In the genomic region with DNA sequence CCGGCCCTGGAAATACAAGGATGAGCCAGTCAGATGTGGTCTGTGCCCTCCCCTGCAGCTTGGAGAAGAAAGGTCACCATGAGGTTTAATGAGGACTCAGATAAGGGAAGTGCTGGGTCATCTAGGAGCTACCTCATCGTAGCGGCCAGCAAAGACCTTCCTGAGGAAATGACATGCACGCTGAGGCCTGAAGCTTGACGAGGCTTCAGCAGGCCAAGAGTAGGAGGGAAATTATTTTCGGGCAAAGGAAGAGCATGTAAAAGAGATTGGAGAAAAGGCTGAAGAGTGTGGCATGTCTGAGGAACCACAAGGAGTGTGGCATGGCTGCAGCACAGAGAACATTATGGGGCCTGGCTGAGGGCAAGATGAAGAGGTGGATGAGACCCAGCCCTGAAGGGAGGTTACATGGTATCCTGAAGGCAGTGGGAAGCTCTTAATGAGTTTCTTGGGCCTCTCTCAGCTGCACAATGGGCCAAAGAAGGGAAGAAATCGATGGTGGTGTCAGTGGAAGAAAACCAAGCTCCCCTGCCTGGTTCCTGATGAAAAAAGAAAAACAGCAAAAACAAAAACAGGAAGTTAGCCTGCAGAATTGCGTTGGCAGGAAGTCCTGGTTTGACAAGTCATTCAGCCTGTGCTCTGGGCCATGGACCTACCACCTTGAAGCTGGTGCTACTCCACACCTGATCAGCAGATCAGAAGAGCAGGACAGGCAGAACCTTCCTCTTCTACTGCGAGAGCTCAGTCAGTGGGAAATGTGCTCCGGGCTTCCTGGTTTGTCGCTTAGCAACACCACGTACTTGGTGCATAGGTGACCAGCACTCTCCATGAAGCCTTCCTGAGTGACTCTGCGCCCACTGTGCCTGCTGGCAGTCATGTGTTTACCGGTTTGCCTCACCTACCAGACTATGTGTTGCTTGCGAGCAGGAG, we compare ENCODE assay signal across 8 cellular contexts.
DNase-seq lines count a peak whose midpoint lies in the region; ATAC-seq and TF ChIP-seq lines count a peak whose summit lies in the region.

No MANE protein-coding gene starts in this region.

- H3K79me2 ChIP-seq in GM23248 (ENCODE audit: insufficient read depth) = no peaks in the 10 kb centered on the region
- H3K79me2 ChIP-seq in H9 (ENCODE audit: insufficient read depth, low read length) = no peaks in the 10 kb centered on the region

- peaks cover 23 to 69% (median 42%) of the 10 kb centered on the region in 4 donors for H3K4me1 Mint-ChIP-seq in CD4-positive, alpha-beta memory T cell
- H3K4me1 Mint-ChIP-seq in endothelial cell (ENCODE audit: unreplicated experiment) (peaks cover 33% of the 10 kb centered on the region), H9 (peaks cover 13 to 17% of the 10 kb centered on the region in 2 experiments)

- H3K27me3 Mint-ChIP-seq in CD4-positive, alpha-beta memory T cell = no peaks in the 10 kb centered on the region
- H3K27me3 Mint-ChIP-seq in endothelial cell (ENCODE audit: unreplicated experiment) (peaks cover 2% of the 10 kb centered on the region), H9 (ENCODE audit: low read depth) (no peaks in the 10 kb centered on the region; the same call in none of the 2 replicates)

- no peaks in the 10 kb centered on the region for H3K9me3 ChIP-seq in CD4-positive, alpha-beta memory T cell (ENCODE audit: control insufficient read depth in 1 of 2, low read length in 2 of 2)
- no peaks in the 10 kb centered on the region for H3K9me3 ChIP-seq in GM23248 (ENCODE audit: low read depth)
- H3K9me3 ChIP-seq in H9 (ENCODE audit: control insufficient read depth, low read depth, low read length) = no peaks in the 10 kb centered on the region

- no peak overlapping the region for H4K91ac ChIP-seq in H9 (ENCODE audit: insufficient read length, low read depth, low read length)

- no peak overlapping the region for H3K18ac ChIP-seq in H9 (ENCODE audit: insufficient read length, low read depth, low read length)

- H3K79me1 ChIP-seq in H9 (ENCODE audit: insufficient read depth, low read depth, low read length, poor library complexity, severe bottlenecking) = no peaks in the 10 kb centered on the region

- no peaks in the 10 kb centered on the region for H3K36me3 Mint-ChIP-seq in CD4-positive, alpha-beta memory T cell
- no peaks in the 10 kb centered on the region for H3K36me3 Mint-ChIP-seq in endothelial cell (ENCODE audit: low read depth, unreplicated experiment)
- H3K36me3 Mint-ChIP-seq in H9 (ENCODE audit: insufficient read depth in 1 of 3, low read depth in 3 of 3) = peaks cover 0 to 2% (median 0%) of the 10 kb centered on the region in 3 experiments; a peak in 1 of 7 replicates

- ATAC-seq in GM19397 (IDR thresholded peaks at IDR 0.05; ENCODE audit: unreplicated experiment) = peak; percentile 82
- ATAC-seq in activated CD4-positive, CD25-positive, alpha-beta regulatory T cell treated with anti-CD3 and anti-CD28 coated beads, Interleukin-2, amount 50 U/mL, for 24 hours = peak; percentile 90 to 94

- TF ChIP-seq CTCF in endothelial cell (IDR thresholded peaks at IDR 0.05; ENCODE audit: unreplicated experiment) (no peak), H9 (conservative IDR thresholded peaks at IDR 0.05) (no peak)

- H2BK12ac ChIP-seq in H9 (ENCODE audit: insufficient read length, low read depth, low read length) = no peak overlapping the region

- no peak overlapping the region for H4K8ac ChIP-seq in H9 (replicated peaks; ENCODE audit: insufficient read length, low read depth, low read length)

- H3K14ac ChIP-seq in H9 (ENCODE audit: insufficient read depth, low read length) = no peak overlapping the region

- H3K9me2 ChIP-seq in GM23248 (ENCODE audit: insufficient read depth) = no peaks in the 10 kb centered on the region

- peak overlapping the region; percentile 82 to 92 (median 88) for H3K27ac Mint-ChIP-seq in CD4-positive, alpha-beta memory T cell
- H3K27ac Mint-ChIP-seq in endothelial cell (ENCODE audit: unreplicated experiment) (peak overlapping the region; percentile 97), H9 (no peak overlapping the region; a peak in 2 of 7 replicates)

- H3K23ac ChIP-seq in H9 (ENCODE audit: insufficient read length, low read depth, low read length) = no peak overlapping the region

- no peak overlapping the region for H2BK20ac ChIP-seq in H9 (ENCODE audit: low read depth, low read length, poor library complexity, severe bottlenecking)

- H3K27me3 ChIP-seq in CD4-positive, alpha-beta memory T cell (ENCODE audit: insufficient read depth, low read length) = no peaks in the 10 kb centered on the region
- no peaks in the 10 kb centered on the region; the same call in 1 of the 2 replicates for H3K27me3 ChIP-seq in GM23248 (replicated peaks; ENCODE audit: insufficient read depth)
- H3K27me3 ChIP-seq in H9 (ENCODE audit: insufficient read depth, low read length) = no peaks in the 10 kb centered on the region

- H3K4me2 ChIP-seq in GM23248 (ENCODE audit: unreplicated experiment) (no peak overlapping the region), H9 (ENCODE audit: insufficient read depth, insufficient read length, low read length) (no peak overlapping the region)

- H3K9ac ChIP-seq in GM23248 = no peak overlapping the region
- no peak overlapping the region for H3K9ac ChIP-seq in H9 (ENCODE audit: extremely low read depth, insufficient read length, low read length)

- H3K23me2 ChIP-seq in H9 (ENCODE audit: insufficient read length, low read depth, low read length, poor library complexity, severe bottlenecking) = no peaks in the 10 kb centered on the region

- H4K20me1 ChIP-seq in GM23248 (ENCODE audit: insufficient read depth) (no peaks in the 10 kb centered on the region), H9 (ENCODE audit: control insufficient read depth, insufficient read depth, insufficient read length) (no peaks in the 10 kb centered on the region)

- H3K4ac ChIP-seq in H9 (ENCODE audit: low read depth, low read length) = no peak overlapping the region

- peak overlapping the region in 1 of 2 donors; percentile 1 for H3K4me3 ChIP-seq in CD4-positive, alpha-beta memory T cell (ENCODE audit: low read length in 2 of 2)
- no peak overlapping the region for H3K4me3 ChIP-seq in Jurkat, Clone E6-1 (ENCODE audit: low read length)
- no peak overlapping the region for H3K4me3 ChIP-seq in GM23248

- no peaks in the 10 kb centered on the region for H3K36me3 ChIP-seq in CD4-positive, alpha-beta memory T cell (ENCODE audit: insufficient read depth, low read length)
- no peaks in the 10 kb centered on the region for H3K36me3 ChIP-seq in GM23248 (ENCODE audit: low read depth)

- H2BK120ac ChIP-seq in H9 (ENCODE audit: low read depth, low read length, poor library complexity, severe bottlenecking) = no peak overlapping the region

- H3T11ph ChIP-seq in H9 (ENCODE audit: low read length) = no peak overlapping the region

- POLR2A ChIA-PET in CD4-positive, alpha-beta memory T cell (lab: Charles Lee; ENCODE audit: partially characterized antibody) = interaction anchor here (0.5 to 3.5 kb wide), 19 partner anchors 9 to 398 kb away, joined by 3 to 41 read pairs (median 5); a partner anchor contains a TSS

- DNase-seq in CD4-positive, alpha-beta memory T cell = peak; percentile 55 to 75 (median 62)
- DNase-seq in Jurkat, Clone E6-1 (ENCODE audit: low read depth, low spot score) = peak; percentile 7
- DNase-seq in endothelial cell (ENCODE audit: low spot score) (peak; percentile 29), pons (ENCODE audit: low spot score) (peak; percentile 60), GM23248 (no peak), H9 (no peak)

- WGBS in GM23248 (ENCODE audit: low coverage in 1 of 2, low lambda C conversion rate in 2 of 2, missing lambda C conversion rate in 2 of 2), 2 experiments = 81% methylated on average over 15 of the region's 15 CpGs
- WGBS in H9 (ENCODE audit: extremely low coverage, insufficient read length, low lambda C conversion rate) = no CpG with 5 or more reads among the region's 15 CpGs

- H2AFZ ChIP-seq in GM23248 = no peak overlapping the region
- H2AFZ ChIP-seq in H9 (ENCODE audit: low read length) = no peak overlapping the region

- intact Hi-C loops in CD4-positive, alpha-beta memory T cell (cut with micrococcal nuclease) = no loop called here

- peaks cover 0 to 4% (median 0%) of the 10 kb centered on the region in 8 donors for H3K9me3 Mint-ChIP-seq in CD4-positive, alpha-beta memory T cell
- H3K9me3 Mint-ChIP-seq in endothelial cell (ENCODE audit: unreplicated experiment) (no peaks in the 10 kb centered on the region), H9 (peaks cover 0 to 4% of the 10 kb centered on the region in 2 experiments; a peak in 1 of 5 replicates)

- no peak overlapping the region for H4K5ac ChIP-seq in H9 (ENCODE audit: insufficient read length, low read depth, low read length)

- peaks cover 43% of the 10 kb centered on the region for H3K4me1 ChIP-seq in CD4-positive, alpha-beta memory T cell (ENCODE audit: insufficient read depth, low read length)
- no peaks in the 10 kb centered on the region for H3K4me1 ChIP-seq in GM23248 (ENCODE audit: insufficient read depth)
- no peaks in the 10 kb centered on the region for H3K4me1 ChIP-seq in H9 (ENCODE audit: insufficient read depth, low read length)

- H2AK5ac ChIP-seq in H9 (ENCODE audit: insufficient read length, low read length) = no peak overlapping the region

- H2BK5ac ChIP-seq in H9 (ENCODE audit: insufficient read length, low read length) = no peak overlapping the region

- CTCF ChIA-PET in CD4-positive, alpha-beta memory T cell (lab: Charles Lee; ENCODE audit: partially characterized antibody) = interaction anchor here (0.7 to 1.6 kb wide), 8 partner anchors 9 to 210 kb away, joined by 3 to 8 read pairs (median 3); no protein-coding TSS in a partner anchor

- H3K4me3 Mint-ChIP-seq in CD4-positive, alpha-beta memory T cell = peak overlapping the region in 7 of 8 donors; percentile 49 to 81 (median 58)
- H3K4me3 Mint-ChIP-seq in endothelial cell (ENCODE audit: unreplicated experiment) (peak overlapping the region; percentile 1), H9 (no peak overlapping the region)

- in situ Hi-C loops in GM23248 (cut with MboI) = no loop called here

- H3F3A ChIP-seq in GM23248 (ENCODE audit: insufficient read depth) = no peaks in the 10 kb centered on the region

- H3K56ac ChIP-seq in H9 (ENCODE audit: insufficient read length, low read depth, low read length) = no peak overlapping the region

- H2BK15ac ChIP-seq in H9 (ENCODE audit: low read depth, low read length) = no peak overlapping the region

- peak overlapping the region; percentile 3 for H3K27ac ChIP-seq in CD4-positive, alpha-beta memory T cell (ENCODE audit: low read depth, low read length)
- H3K27ac ChIP-seq in GM23248 (no peak overlapping the region), H9 (ENCODE audit: insufficient read length, low read depth, low read length) (no peak overlapping the region)

Comparison
In these comparisons a context has a peak if more than half of its experiments do, and no peak if none do; other contexts are left out.
1. DNase-seq: peak in CD4-positive, alpha-beta memory T cell (5 of 5), Jurkat, Clone E6-1 (single experiment), endothelial cell (single experiment) and pons (single experiment); none in GM23248 (single experiment) and H9 (single experiment).
2. H3K27ac Mint-ChIP-seq: peak in CD4-positive, alpha-beta memory T cell (7 of 7) and endothelial cell (single experiment); none in H9 (0 of 3).
3. H3K4me3 Mint-ChIP-seq: peak in CD4-positive, alpha-beta memory T cell (7 of 8) and endothelial cell (single experiment); none in H9 (0 of 2).